In the genomic region with DNA sequence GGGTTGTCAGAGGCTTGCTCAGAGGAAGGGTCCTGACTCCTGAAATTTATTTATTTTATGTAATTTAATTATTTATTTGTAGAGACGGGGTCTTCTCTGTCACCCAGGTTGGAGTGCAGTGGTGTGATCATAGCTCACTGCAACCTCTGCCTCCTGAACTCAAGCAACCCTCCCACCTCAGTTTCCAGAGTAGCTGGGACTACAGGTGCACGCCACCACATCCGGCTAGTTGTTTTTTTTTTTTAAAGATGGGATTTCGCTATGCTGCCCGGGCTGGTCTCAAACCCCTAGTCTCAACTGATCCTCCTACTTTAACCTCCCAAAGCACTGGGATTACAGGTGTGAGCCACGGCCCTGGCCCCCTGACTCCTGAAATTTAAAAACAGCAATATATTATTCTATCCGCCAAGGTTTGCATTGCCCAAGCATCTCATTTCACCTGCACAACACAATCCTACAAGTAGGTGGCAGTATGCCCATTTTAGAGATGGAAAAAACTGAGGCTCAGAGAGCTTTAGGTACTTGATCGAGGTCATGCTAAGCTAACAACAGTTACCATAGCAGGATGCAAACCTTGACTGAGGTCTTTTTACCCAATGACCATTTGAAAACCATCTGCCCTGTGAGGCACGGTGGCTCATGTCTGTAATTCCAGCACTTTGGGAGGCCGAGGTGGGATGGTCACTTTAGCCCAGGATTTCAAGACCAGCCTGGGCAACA, we compare ENCODE assay signal across 8 cellular contexts. TPM values are rescaled to one million over a fixed set of nuclear protein-coding genes. Genes with fewer than 3 reads are reported as not detected.
DNase-seq lines count a peak whose midpoint lies in the region; ATAC-seq and TF ChIP-seq lines count a peak whose summit lies in the region.

No MANE protein-coding gene starts in this region.

- no peak for TF ChIP-seq EP300 in esophagus muscularis mucosa (IDR thresholded peaks at IDR 0.05)

- H3K9me3 Mint-ChIP-seq in stimulated activated memory B cell treated with anti-CD40 and anti-IgM and Interleukin-4, amounts not matched to agents 10 μg/mL and 1 μg/mL and 100 μg/mL, for 72 hours = peaks cover 7% of the 10 kb centered on the region

- TF ChIP-seq POLR2A in esophagus muscularis mucosa (IDR thresholded peaks at IDR 0.05; ENCODE audit: low read depth) (no peak), thyroid gland (IDR thresholded peaks at IDR 0.05) (no peak)

- peak overlapping the region; percentile 52 for H3K27ac Mint-ChIP-seq in stimulated activated memory B cell treated with anti-CD40 and anti-IgM and Interleukin-4, amounts not matched to agents 10 μg/mL and 1 μg/mL and 100 μg/mL, for 72 hours

- H3K4me3 ChIP-seq in esophagus muscularis mucosa (no peak overlapping the region), thyroid gland (replicated peaks in 1 of 3) (no peak overlapping the region)

- TF ChIP-seq CTCF in C4-2B (conservative IDR thresholded peaks at IDR 0.05) (peak; percentile 84), GM20000 (IDR thresholded peaks at IDR 0.05; ENCODE audit: extremely low read depth, missing control alignments) (peak; percentile 62), esophagus muscularis mucosa (IDR thresholded peaks at IDR 0.05) (peak; percentile 27 to 38 (median 29)), thyroid gland (IDR thresholded peaks at IDR 0.05) (no peak)

- H3K36me3 ChIP-seq in esophagus muscularis mucosa (no peaks in the 10 kb centered on the region), thyroid gland (no peaks in the 10 kb centered on the region)

- H3K27me3 Mint-ChIP-seq in stimulated activated memory B cell treated with anti-CD40 and anti-IgM and Interleukin-4, amounts not matched to agents 10 μg/mL and 1 μg/mL and 100 μg/mL, for 72 hours = no peaks in the 10 kb centered on the region

- peaks cover 35% of the 10 kb centered on the region for H3K4me1 Mint-ChIP-seq in stimulated activated memory B cell treated with anti-CD40 and anti-IgM and Interleukin-4, amounts not matched to agents 10 μg/mL and 1 μg/mL and 100 μg/mL, for 72 hours

- ATAC-seq in stimulated activated memory B cell treated with anti-CD40 and anti-IgM and Interleukin-4, amounts not matched to agents 10 μg/mL and 1 μg/mL and 100 μg/mL, for 72 hours = peak; percentile 61
- no peak for ATAC-seq in GM21423 (IDR thresholded peaks at IDR 0.05; ENCODE audit: unreplicated experiment)

- DNase-seq in GM20000 (ENCODE audit: low spot score) = peak; percentile 67
- DNase-seq in SK-N-DZ (ENCODE audit: low spot score) = peak; percentile 31
- no peak for DNase-seq in esophagus muscularis mucosa (ENCODE audit: extremely low spot score)
- no peak for DNase-seq in thyroid gland
- no peak for DNase-seq in stimulated activated CD4-positive, alpha-beta T cell treated with anti-CD3 and anti-CD28 coated beads, Interleukin-4, amount 100 ng/mL, for 4 hours

- H3K27ac ChIP-seq in C4-2B (no peak overlapping the region), esophagus muscularis mucosa (replicated peaks in 1 of 4) (peak overlapping the region in 3 of 4 donors; percentile 7 to 70 (median 40)), thyroid gland (no peak overlapping the region)

- intact Hi-C loops in esophagus muscularis mucosa (cut with DNase I) = no loop called here
- intact Hi-C loops in thyroid gland (cut with DNase I) = no loop called here

- H3K4me1 ChIP-seq in esophagus muscularis mucosa (peaks cover 0 to 37% (median 27%) of the 10 kb centered on the region in 4 donors), thyroid gland (no peaks in the 10 kb centered on the region)

- no peak overlapping the region for H3K4me3 Mint-ChIP-seq in stimulated activated memory B cell treated with anti-CD40 and anti-IgM and Interleukin-4, amounts not matched to agents 10 μg/mL and 1 μg/mL and 100 μg/mL, for 72 hours

- 77% methylated on average over 10 of the region's 10 CpGs for WGBS in esophagus muscularis mucosa
- 88 to 89% methylated on average over 10 of the region's 10 CpGs for WGBS in thyroid gland, 2 donors

- H3K27me3 ChIP-seq in esophagus muscularis mucosa = no peaks in the 10 kb centered on the region
- no peaks in the 10 kb centered on the region for H3K27me3 ChIP-seq in thyroid gland

- H3K9me3 ChIP-seq in esophagus muscularis mucosa (no peaks in the 10 kb centered on the region), thyroid gland (no peaks in the 10 kb centered on the region)

- H3K36me3 Mint-ChIP-seq in stimulated activated memory B cell treated with anti-CD40 and anti-IgM and Interleukin-4, amounts not matched to agents 10 μg/mL and 1 μg/mL and 100 μg/mL, for 72 hours = peaks cover 47% of the 10 kb centered on the region

RNA-seq across cellular contexts. Expression of a gene that starts 18.1 kb away (rescaled TPM):
- 16.9 and 19.7 TPM in 2 replicates for polyA plus RNA-seq in SK-N-DZ (2014; cell fraction: cytosol; rRNA removed)
- 17.5 and 18.6 TPM in 2 replicates for polyA plus RNA-seq in SK-N-DZ (2014; cell fraction: nucleus; rRNA removed)
- total RNA-seq in esophagus muscularis mucosa (10 to 100 TPM; 25.0 to 40.3 (median 29.4) TPM), thyroid gland (10 to 100 TPM; 22.6 to 37.2 (median 27.2) TPM)

Comparison
In these comparisons a context has a peak if more than half of its experiments do, and no peak if none do; other contexts are left out.
1. H3K27ac ChIP-seq: peak in esophagus muscularis mucosa (3 of 4); none in C4-2B (single experiment) and thyroid gland (0 of 3).
2. CTCF ChIP-seq: peak in C4-2B (single experiment), GM20000 (single experiment) and esophagus muscularis mucosa (3 of 3); none in thyroid gland (0 of 6).
3. DNase-seq: peak in GM20000 (single experiment) and SK-N-DZ (single experiment); none in esophagus muscularis mucosa (single experiment), thyroid gland (0 of 2) and stimulated activated CD4-positive, alpha-beta T cell treated with anti-CD3 and anti-CD28 coated beads, Interleukin-4, amount 100 ng/mL, for 4 hours (0 of 2).